ENCODE assay signal across 20 cellular contexts in the genomic region with DNA sequence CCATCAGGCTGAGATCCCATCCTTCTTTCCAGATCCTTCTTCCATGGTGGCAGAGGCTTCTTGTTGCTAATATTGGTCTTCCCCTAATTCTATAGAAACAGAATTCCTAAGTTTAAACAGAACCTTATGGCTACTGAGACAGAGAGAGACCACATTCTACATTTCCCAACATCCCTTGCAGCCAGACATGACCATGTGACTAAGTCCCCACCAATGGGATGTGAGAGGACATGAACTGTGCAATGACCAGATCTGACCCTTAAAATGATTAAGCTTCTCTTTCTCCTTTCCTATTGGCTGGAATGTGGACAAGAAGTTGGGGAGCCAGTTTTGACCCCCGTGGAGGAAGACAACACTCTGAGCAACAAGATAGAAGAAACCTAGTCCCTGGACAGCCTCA.
A peak's percentile ranks its signal among the peaks of the same experiment; 100 is the strongest.
DNase-seq lines count a peak whose midpoint lies in the region; ATAC-seq, FAIRE-seq and TF ChIP-seq lines count a peak whose summit lies in the region.
"Had no signal": no experiment of that assay in that cellular context is flagged by ENCODE, and none has a peak within 500 bp of the region (broad histone marks: within the 10 kb centered on the region; RNA-seq: fewer than 3 reads in every experiment).

No MANE protein-coding gene starts in this region.

- no peak for TF ChIP-seq CTCF in neural crest cell (conservative IDR thresholded peaks at IDR 0.05)

- no peak for ATAC-seq in stimulated activated naive CD8-positive, alpha-beta T cell treated with anti-CD3 and anti-CD28 coated beads, Interleukin-15, Interleukin-2, amounts not matched to agents 100 U/mL and 50 U/mL, for 24 hours
- no peak for ATAC-seq in GM19467 (IDR thresholded peaks at IDR 0.05; ENCODE audit: unreplicated experiment)
- ATAC-seq in GM19455 (IDR thresholded peaks at IDR 0.05; ENCODE audit: unreplicated experiment): no peak
- ATAC-seq: A549, HCT116, Panc1 had no signal

- no peaks in the 10 kb centered on the region for H3K27me3 ChIP-seq in SJCRH30

- peaks cover 14% of the 10 kb centered on the region for H3K4me1 Mint-ChIP-seq in neural crest cell
- H3K4me1 Mint-ChIP-seq in activated CD4-positive, alpha-beta T cell treated with anti-CD3 and anti-CD28 coated beads, Interleukin-2, amount 10 ng/mL, durations not matched to agents 7 days and 5 days: no peaks in the 10 kb centered on the region
- H3K4me1 Mint-ChIP-seq: CD8-positive, alpha-beta memory T cell had no signal

- H3K4me1 ChIP-seq in SJCRH30: peaks cover 47% of the 10 kb centered on the region

- TF ChIP-seq POLR2A in GM12891 (IDR thresholded peaks at IDR 0.05; ENCODE audit: low read depth, low read length): no peak

- POLR2A ChIA-PET in activated CD4-positive, alpha-beta T cell treated with anti-CD3 and anti-CD28 coated beads, Interleukin-2, amount 10 ng/mL, durations not matched to agents 7 days and 5 days (lab: Charles Lee): no interaction called here

- no peak for DNase-seq in GM12891 (ENCODE audit: insufficient read length, low spot score)
- no peak for DNase-seq in SJCRH30
- no peak for DNase-seq in caudate nucleus (lab: John Stamatoyannopoulos, UW)
- DNase-seq in neural crest cell (ENCODE audit: low read depth, low spot score): no peak
- no peak for DNase-seq in activated CD4-positive, alpha-beta T cell treated with anti-CD3 and anti-CD28 coated beads, Interleukin-2, amount 10 ng/mL, durations not matched to agents 7 days and 5 days
- no peak for DNase-seq in stimulated activated naive CD8-positive, alpha-beta T cell treated with anti-CD3 and anti-CD28 coated beads, Interleukin-15, Interleukin-2, amounts not matched to agents 100 U/mL and 50 U/mL, for 24 hours
- DNase-seq: AML-193; CD8-positive, alpha-beta memory T cell; NCI-H1048; NCI-H1694; NCI-H226; T-helper 1 cell had no signal

- no peaks in the 10 kb centered on the region for H3K9me3 Mint-ChIP-seq in neural crest cell
- H3K9me3 Mint-ChIP-seq in activated CD4-positive, alpha-beta T cell treated with anti-CD3 and anti-CD28 coated beads, Interleukin-2, amount 10 ng/mL, durations not matched to agents 7 days and 5 days: no peaks in the 10 kb centered on the region
- H3K9me3 Mint-ChIP-seq: CD8-positive, alpha-beta memory T cell had no signal

- H3K36me3 ChIP-seq in SJCRH30: no peaks in the 10 kb centered on the region

- no peak overlapping the region for H3K4me3 Mint-ChIP-seq in neural crest cell
- no peak overlapping the region for H3K4me3 Mint-ChIP-seq in activated CD4-positive, alpha-beta T cell treated with anti-CD3 and anti-CD28 coated beads, Interleukin-2, amount 10 ng/mL, durations not matched to agents 7 days and 5 days
- H3K4me3 Mint-ChIP-seq: CD8-positive, alpha-beta memory T cell had no signal

- CTCF ChIA-PET in activated CD4-positive, alpha-beta T cell treated with anti-CD3 and anti-CD28 coated beads, Interleukin-2, amount 10 ng/mL, durations not matched to agents 7 days and 5 days (lab: Charles Lee): no interaction called here

- H3K9me3 ChIP-seq in SJCRH30 (replicated peaks): no peaks in the 10 kb centered on the region
- H3K9me3 ChIP-seq: A549 had no signal

- peak; percentile 60 for FAIRE-seq in GM12891 (lab: Jason Lieb, UNC)
- FAIRE-seq: A549, HTR-8/SVneo had no signal

- H3K27ac Mint-ChIP-seq in neural crest cell (ENCODE audit: unreplicated experiment): peak overlapping the region; percentile 28
- H3K27ac Mint-ChIP-seq in activated CD4-positive, alpha-beta T cell treated with anti-CD3 and anti-CD28 coated beads, Interleukin-2, amount 10 ng/mL, durations not matched to agents 7 days and 5 days: no peak overlapping the region
- H3K27ac Mint-ChIP-seq: CD8-positive, alpha-beta memory T cell had no signal

- no peaks in the 10 kb centered on the region for H3K36me3 Mint-ChIP-seq in neural crest cell (ENCODE audit: low read depth)
- no peaks in the 10 kb centered on the region for H3K36me3 Mint-ChIP-seq in activated CD4-positive, alpha-beta T cell treated with anti-CD3 and anti-CD28 coated beads, Interleukin-2, amount 10 ng/mL, durations not matched to agents 7 days and 5 days (ENCODE audit: low read depth)

- no peak overlapping the region for H3K4me3 ChIP-seq in SJCRH30
- H3K4me3 ChIP-seq: A549 had no signal

- no peaks in the 10 kb centered on the region for H3K27me3 Mint-ChIP-seq in neural crest cell (ENCODE audit: low read depth)
- H3K27me3 Mint-ChIP-seq in activated CD4-positive, alpha-beta T cell treated with anti-CD3 and anti-CD28 coated beads, Interleukin-2, amount 10 ng/mL, durations not matched to agents 7 days and 5 days: no peaks in the 10 kb centered on the region

- H3K27ac ChIP-seq in SJCRH30 (peak overlapping the region; percentile 61), caudate nucleus (ENCODE audit: low read depth, low read length) (peak overlapping the region; percentile 97)
- H3K27ac ChIP-seq: C4-2B, RWPE1 had no signal

TF ChIP-seq in GM12891, 5 proteins besides CTCF, POLR2A, EP300 and RAD21:
- TF ChIP-seq TAF1 (IDR thresholded peaks at IDR 0.05; ENCODE audit: low read depth, low read length) (no peak), PAX5 (IDR thresholded peaks at IDR 0.05; ENCODE audit: insufficient read depth, low read length, severe bottlenecking) (no peak), SPI1 (IDR thresholded peaks at IDR 0.05; ENCODE audit: low read depth, low read length) (no peak), POLR2AphosphoS5 (IDR thresholded peaks at IDR 0.05; ENCODE audit: low read depth, low read length) (no peak), POU2F2 (IDR thresholded peaks at IDR 0.05; ENCODE audit: low read depth, low read length) (no peak)
